In the genomic region with DNA sequence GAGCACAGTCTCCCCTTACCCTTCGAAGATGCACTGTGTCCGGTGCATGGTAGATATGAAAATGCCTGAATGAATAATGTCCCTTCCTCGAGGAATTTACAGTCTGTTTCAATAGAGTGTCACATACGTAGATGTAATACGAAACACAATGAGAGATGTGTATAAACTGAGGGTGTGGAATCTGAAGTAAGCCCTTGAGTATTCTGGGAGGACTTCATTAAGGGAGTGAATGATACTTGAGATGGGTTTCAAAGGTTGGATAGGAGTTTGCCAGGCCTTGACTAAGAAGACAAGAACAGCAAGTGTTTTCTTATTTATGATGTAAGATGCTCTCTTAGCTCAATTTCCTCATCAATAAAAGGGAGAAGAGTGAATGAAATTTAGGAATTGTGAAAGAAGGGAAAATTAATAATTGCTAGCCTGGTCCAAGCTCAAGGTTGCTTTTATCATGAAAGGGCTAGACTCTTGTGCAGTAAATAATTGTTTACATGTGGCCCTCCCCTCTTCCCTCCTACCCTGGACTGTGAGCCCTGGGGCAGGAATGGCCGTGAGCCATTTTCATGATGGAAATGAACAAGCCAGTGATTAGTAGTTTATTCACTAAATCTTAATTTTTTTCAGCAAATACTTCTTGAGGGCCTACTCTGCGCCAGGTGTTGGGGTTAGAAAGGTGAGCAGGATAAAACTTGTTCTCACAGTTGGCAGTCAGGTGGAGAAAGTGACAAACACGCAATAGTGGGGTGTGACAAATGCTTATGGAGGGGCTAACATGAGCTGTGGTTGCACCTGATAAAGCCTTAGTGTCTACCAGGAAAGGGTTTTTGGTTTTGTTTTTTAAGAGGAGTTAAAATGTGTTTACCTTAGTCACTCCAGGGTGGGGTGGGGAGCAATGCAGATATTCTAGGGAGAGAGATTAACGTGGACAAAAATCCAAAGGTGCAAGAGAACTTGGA, we compare ENCODE assay signal across 7 cellular contexts. TPM values are rescaled to one million over a fixed set of nuclear protein-coding genes. Genes with fewer than 3 reads are reported as not detected.
DNase-seq lines count a peak whose midpoint lies in the region; ATAC-seq and TF ChIP-seq lines count a peak whose summit lies in the region.
"Had no signal": no experiment of that assay in that cellular context is flagged by ENCODE, and none has a peak within 500 bp of the region (broad histone marks: within the 10 kb centered on the region; RNA-seq: fewer than 3 reads in every experiment).

No MANE protein-coding gene starts in this region.

- H3K4me3 ChIP-seq in effector memory CD4-positive, alpha-beta T cell (ENCODE audit: insufficient read depth, low read depth, low read length, poor library complexity, severe bottlenecking): peak overlapping the region; percentile 97
- peak overlapping the region; percentile 75 for H3K4me3 ChIP-seq in smooth muscle cell

- no peak for DNase-seq in activated CD4-positive, alpha-beta T cell treated with anti-CD3 and anti-CD28 coated beads, Interleukin-2, amount 10 ng/mL, durations not matched to agents 24 days and 14 days
- no peak for DNase-seq in activated CD4-positive, alpha-beta T cell treated with anti-CD3 and anti-CD28 coated beads, Interleukin-2, amount 50 U/mL, for 48 hours
- no peak for DNase-seq in effector memory CD4-positive, alpha-beta T cell
- DNase-seq in smooth muscle cell (lab: John Stamatoyannopoulos, UW; ENCODE audit: unreplicated experiment) (no peak), HEK293T (ENCODE audit: extremely low spot score) (no peak)
- DNase-seq: stimulated activated CD8-positive, alpha-beta memory T cell treated with anti-CD3 and anti-CD28 coated beads, Interleukin-4, amount 100 ng/mL, for 48 hours had no signal

- ATAC-seq in HG03280 (IDR thresholded peaks at IDR 0.05; ENCODE audit: unreplicated experiment): no peak

- POLR2A ChIA-PET in HEK293T (lab: Yijun Ruan, JAX): interaction anchor here (6.8 kb wide), 1 partner anchor 10 kb away, joined by 92 read pairs; no protein-coding TSS in a partner anchor

- H3K4me3 Mint-ChIP-seq in activated CD4-positive, alpha-beta T cell treated with anti-CD3 and anti-CD28 coated beads, Interleukin-2, amount 10 ng/mL, durations not matched to agents 24 days and 14 days: peak overlapping the region; percentile 99

- no peak overlapping the region for H2AFZ ChIP-seq in smooth muscle cell (ENCODE audit: low read depth)

- peaks cover 21% of the 10 kb centered on the region for H3K4me1 ChIP-seq in effector memory CD4-positive, alpha-beta T cell (ENCODE audit: control insufficient read depth, insufficient read depth, low read length, poor library complexity, severe bottlenecking)
- H3K4me1 ChIP-seq in smooth muscle cell (ENCODE audit: low read depth): peaks cover 15% of the 10 kb centered on the region

- TF ChIP-seq CTCF in smooth muscle cell (IDR thresholded peaks at IDR 0.05; ENCODE audit: borderline replicate concordance, insufficient read depth, poor library complexity, severe bottlenecking): no peak

- intact Hi-C loops in activated CD4-positive, alpha-beta T cell treated with anti-CD3 and anti-CD28 coated beads, Interleukin-2, amount 10 ng/mL, durations not matched to agents 24 days and 14 days (cut with micrococcal nuclease): loop anchor here (2.0 kb wide), 2 partner anchors 53 to 91 kb away; no protein-coding TSS in a partner anchor

- CTCF ChIA-PET in HEK293T (lab: Yijun Ruan, JAX): no interaction called here

- H3F3A ChIP-seq in smooth muscle cell (ENCODE audit: low read depth): no peaks in the 10 kb centered on the region

- no peaks in the 10 kb centered on the region for H3K27me3 ChIP-seq in effector memory CD4-positive, alpha-beta T cell (replicated peaks; ENCODE audit: control insufficient read depth, insufficient read depth, low read length, poor library complexity, severe bottlenecking)
- no peaks in the 10 kb centered on the region for H3K27me3 ChIP-seq in smooth muscle cell (ENCODE audit: low read depth)

- WGBS in smooth muscle cell (ENCODE audit: low lambda C conversion rate): 84% methylated on average over 9 of the region's 9 CpGs

- peaks cover 10% of the 10 kb centered on the region for H3K36me3 ChIP-seq in effector memory CD4-positive, alpha-beta T cell (ENCODE audit: control insufficient read depth, insufficient read depth, low read length)
- no peaks in the 10 kb centered on the region for H3K36me3 ChIP-seq in smooth muscle cell (ENCODE audit: low read depth)

- H3K9me3 ChIP-seq in effector memory CD4-positive, alpha-beta T cell (ENCODE audit: control insufficient read depth, low read length): no peaks in the 10 kb centered on the region
- H3K9me3 ChIP-seq in smooth muscle cell (replicated peaks; ENCODE audit: low read depth): no peaks in the 10 kb centered on the region

- H3K9ac ChIP-seq in smooth muscle cell (ENCODE audit: low read depth): no peak overlapping the region

- no peaks in the 10 kb centered on the region for H3K9me3 Mint-ChIP-seq in activated CD4-positive, alpha-beta T cell treated with anti-CD3 and anti-CD28 coated beads, Interleukin-2, amount 10 ng/mL, durations not matched to agents 24 days and 14 days

- peaks cover 37% of the 10 kb centered on the region for H3K4me1 Mint-ChIP-seq in activated CD4-positive, alpha-beta T cell treated with anti-CD3 and anti-CD28 coated beads, Interleukin-2, amount 10 ng/mL, durations not matched to agents 24 days and 14 days

- peak overlapping the region; percentile 72 for H3K27ac ChIP-seq in effector memory CD4-positive, alpha-beta T cell (ENCODE audit: insufficient read depth, low read length, poor library complexity, severe bottlenecking)
- H3K27ac ChIP-seq in smooth muscle cell (ENCODE audit: low read depth): no peak overlapping the region

- no peaks in the 10 kb centered on the region for H4K20me1 ChIP-seq in smooth muscle cell (ENCODE audit: low read depth)

- H3K4me2 ChIP-seq in smooth muscle cell: peak overlapping the region; percentile 96

- peak overlapping the region; percentile 95 for H3K27ac Mint-ChIP-seq in activated CD4-positive, alpha-beta T cell treated with anti-CD3 and anti-CD28 coated beads, Interleukin-2, amount 10 ng/mL, durations not matched to agents 24 days and 14 days

- H3K79me2 ChIP-seq in smooth muscle cell (ENCODE audit: low read depth): peaks cover 51% of the 10 kb centered on the region

- peaks cover 33% of the 10 kb centered on the region for H3K36me3 Mint-ChIP-seq in activated CD4-positive, alpha-beta T cell treated with anti-CD3 and anti-CD28 coated beads, Interleukin-2, amount 10 ng/mL, durations not matched to agents 24 days and 14 days (ENCODE audit: low read depth)

- H3K27me3 Mint-ChIP-seq in activated CD4-positive, alpha-beta T cell treated with anti-CD3 and anti-CD28 coated beads, Interleukin-2, amount 10 ng/mL, durations not matched to agents 24 days and 14 days: no peaks in the 10 kb centered on the region

TF ChIP-seq in HEK293T, 16 proteins besides CTCF, POLR2A, EP300 and RAD21:
- TF ChIP-seq CTBP1 (IDR thresholded peaks at IDR 0.05; ENCODE audit: borderline replicate concordance) (no peak), SP1 (IDR thresholded peaks at IDR 0.05) (no peak), FOXK2 (IDR thresholded peaks at IDR 0.05) (no peak), FOXA1 (IDR thresholded peaks at IDR 0.05) (no peak), FOXM1 (IDR thresholded peaks at IDR 0.05; ENCODE audit: borderline replicate concordance) (no peak), TARDBP (IDR thresholded peaks at IDR 0.05) (no peak), L3MBTL2 (conservative IDR thresholded peaks at IDR 0.05) (no peak), BHLHE40 (IDR thresholded peaks at IDR 0.05; ENCODE audit: borderline replicate concordance) (no peak), ZNF384 (IDR thresholded peaks at IDR 0.05) (no peak), SUZ12 (IDR thresholded peaks at IDR 0.05) (no peak), ARNT (IDR thresholded peaks at IDR 0.05) (no peak), LEF1 (IDR thresholded peaks at IDR 0.05; ENCODE audit: borderline replicate concordance) (no peak), NFRKB (IDR thresholded peaks at IDR 0.05) (no peak), HDGF (IDR thresholded peaks at IDR 0.05; ENCODE audit: borderline replicate concordance) (no peak), ELF4 (IDR thresholded peaks at IDR 0.05) (no peak)
- TF ChIP-seq, protein P1, sequence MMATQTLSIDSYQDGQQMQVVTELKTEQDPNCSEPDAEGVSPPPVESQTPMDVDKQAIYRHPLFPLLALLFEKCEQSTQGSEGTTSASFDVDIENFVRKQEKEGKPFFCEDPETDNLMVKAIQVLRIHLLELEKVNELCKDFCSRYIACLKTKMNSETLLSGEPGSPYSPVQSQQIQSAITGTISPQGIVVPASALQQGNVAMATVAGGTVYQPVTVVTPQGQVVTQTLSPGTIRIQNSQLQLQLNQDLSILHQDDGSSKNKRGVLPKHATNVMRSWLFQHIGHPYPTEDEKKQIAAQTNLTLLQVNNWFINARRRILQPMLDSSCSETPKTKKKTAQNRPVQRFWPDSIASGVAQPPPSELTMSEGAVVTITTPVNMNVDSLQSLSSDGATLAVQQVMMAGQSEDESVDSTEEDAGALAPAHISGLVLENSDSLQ (IDR thresholded peaks at IDR 0.05): no peak

RNA-seq across cellular contexts. Expression of gene KIF22, which starts 1.6 kb away (rescaled TPM):
- 132 TPM in 2 replicates for total RNA-seq in activated CD4-positive, alpha-beta T cell treated with anti-CD3 and anti-CD28 coated beads, Interleukin-2, amount 10 ng/mL, durations not matched to agents 24 days and 14 days
- total RNA-seq in smooth muscle cell: 16.0 and 19.8 TPM in 2 replicates
- 33.5 and 35.7 TPM in 2 replicates for polyA plus RNA-seq in smooth muscle cell

RNA-seq across cellular contexts. Expression of gene ZG16, which starts 14.1 kb away (rescaled TPM):
- total RNA-seq in activated CD4-positive, alpha-beta T cell treated with anti-CD3 and anti-CD28 coated beads, Interleukin-2, amount 10 ng/mL, durations not matched to agents 24 days and 14 days: not detected in 2 replicates
- total RNA-seq in smooth muscle cell: not detected in 2 replicates
- polyA plus RNA-seq in smooth muscle cell: not detected in 2 replicates

RNA-seq across cellular contexts. Expression of gene MAZ, which starts 14.2 kb away (rescaled TPM):
- total RNA-seq in activated CD4-positive, alpha-beta T cell treated with anti-CD3 and anti-CD28 coated beads, Interleukin-2, amount 10 ng/mL, durations not matched to agents 24 days and 14 days: 378 and 380 TPM in 2 replicates
- 77.2 and 104 TPM in 2 replicates for total RNA-seq in smooth muscle cell
- polyA plus RNA-seq in smooth muscle cell: 215 and 229 TPM in 2 replicates

RNA-seq across cellular contexts. Expression of gene PRRT2, which starts 19.9 kb away (rescaled TPM):
- 1.6 and 1.7 TPM in 2 replicates for total RNA-seq in activated CD4-positive, alpha-beta T cell treated with anti-CD3 and anti-CD28 coated beads, Interleukin-2, amount 10 ng/mL, durations not matched to agents 24 days and 14 days
- 12.2 and 25.9 TPM in 2 replicates for total RNA-seq in smooth muscle cell
- 12.2 and 20.1 TPM in 2 replicates for polyA plus RNA-seq in smooth muscle cell

RNA-seq across cellular contexts. Expression of gene PAGR1, which starts 23.8 kb away (rescaled TPM):
- 25.8 and 27.0 TPM in 2 replicates for total RNA-seq in activated CD4-positive, alpha-beta T cell treated with anti-CD3 and anti-CD28 coated beads, Interleukin-2, amount 10 ng/mL, durations not matched to agents 24 days and 14 days
- 15.6 and 21.1 TPM in 2 replicates for total RNA-seq in smooth muscle cell
- 34.5 and 44.8 TPM in 2 replicates for polyA plus RNA-seq in smooth muscle cell
